1 cellular context compared by ENCODE assay signal in genomic region chr2:187509667-187510417, GRCh38.
A peak's percentile ranks its signal among the peaks of the same experiment; 100 is the strongest.
TF ChIP-seq lines count a peak whose summit lies in the region.

No MANE protein-coding gene starts in this region.

TF ChIP-seq in HepG2, 621 proteins besides CTCF, POLR2A, EP300 and RAD21 (continued from another document and continues in another):
- TF ChIP-seq ZNF281 (CRISPR knock-in tag; IDR thresholded peaks at IDR 0.05; ENCODE audit: borderline replicate concordance): peak; percentile 77; the same call in 1 of the 2 replicates
- no peak for TF ChIP-seq ATM (IDR thresholded peaks at IDR 0.05; ENCODE audit: borderline replicate concordance)
- no peak for TF ChIP-seq AFF4 (CRISPR knock-in tag; IDR thresholded peaks at IDR 0.05)
- peak; percentile 36; the same call in 1 of the 2 replicates for TF ChIP-seq ZNF770 (CRISPR knock-in tag; IDR thresholded peaks at IDR 0.05)
- TF ChIP-seq GZF1 (CRISPR knock-in tag; IDR thresholded peaks at IDR 0.05): peak; percentile 69; the same call in 1 of the 2 replicates
- TF ChIP-seq IRF2 (CRISPR knock-in tag; IDR thresholded peaks at IDR 0.05): peak; percentile 94
- no peak for TF ChIP-seq USF2 (IDR thresholded peaks at IDR 0.05; ENCODE audit: low read depth, low read length)
- no peak for TF ChIP-seq USF2 (CRISPR knock-in tag; IDR thresholded peaks at IDR 0.05; ENCODE audit: borderline replicate concordance)
- TF ChIP-seq PAF1 (CRISPR knock-in tag; IDR thresholded peaks at IDR 0.05): no peak
- TF ChIP-seq XBP1 (CRISPR knock-in tag; IDR thresholded peaks at IDR 0.05): no peak
- TF ChIP-seq SSRP1 (CRISPR knock-in tag; IDR thresholded peaks at IDR 0.05): peak; percentile 62; the same call in 1 of the 2 replicates
- no peak for TF ChIP-seq ZNF343 (CRISPR knock-in tag; IDR thresholded peaks at IDR 0.05)
- TF ChIP-seq ISL2 (CRISPR knock-in tag; IDR thresholded peaks at IDR 0.05): peak; percentile 100
- TF ChIP-seq WIZ (CRISPR knock-in tag; IDR thresholded peaks at IDR 0.05): no peak
- no peak for TF ChIP-seq MATR3 (CRISPR knock-in tag; IDR thresholded peaks at IDR 0.05)
- peak; percentile 86 for TF ChIP-seq ZMYM4 (CRISPR knock-in tag; IDR thresholded peaks at IDR 0.05)
- TF ChIP-seq RARA (CRISPR knock-in tag; IDR thresholded peaks at IDR 0.05): peak; percentile 93
- TF ChIP-seq ZNF180 (CRISPR knock-in tag; IDR thresholded peaks at IDR 0.05; ENCODE audit: borderline replicate concordance, low read depth): no peak
- no peak for TF ChIP-seq AKNA (CRISPR knock-in tag; IDR thresholded peaks at IDR 0.05; ENCODE audit: borderline replicate concordance)
- TF ChIP-seq ZFP36L1 (CRISPR knock-in tag; IDR thresholded peaks at IDR 0.05): peak; percentile 26; the same call in 1 of the 2 replicates
- peak; percentile 67 for TF ChIP-seq ZNF781 (CRISPR knock-in tag; IDR thresholded peaks at IDR 0.05; ENCODE audit: borderline replicate concordance, not compliant biosample characterization)
- TF ChIP-seq E2F5 (CRISPR knock-in tag; conservative IDR thresholded peaks at IDR 0.05): no peak
- no peak for TF ChIP-seq KDM5A (IDR thresholded peaks at IDR 0.05; ENCODE audit: borderline replicate concordance, low read length)
- TF ChIP-seq EEA1 (CRISPR knock-in tag; IDR thresholded peaks at IDR 0.05; ENCODE audit: borderline replicate concordance): no peak
- no peak for TF ChIP-seq ZNF484 (CRISPR knock-in tag; IDR thresholded peaks at IDR 0.05; ENCODE audit: borderline replicate concordance, low read depth)
- TF ChIP-seq ZNF766 (CRISPR knock-in tag; IDR thresholded peaks at IDR 0.05; ENCODE audit: borderline replicate concordance): no peak
- no peak for TF ChIP-seq ZNF615 (CRISPR knock-in tag; IDR thresholded peaks at IDR 0.05; ENCODE audit: borderline replicate concordance)
- no peak for TF ChIP-seq BATF2 (CRISPR knock-in tag; IDR thresholded peaks at IDR 0.05)
- peak; percentile 90; the same call in 1 of the 2 replicates for TF ChIP-seq SALL1 (CRISPR knock-in tag; IDR thresholded peaks at IDR 0.05)
- TF ChIP-seq PHF21A (CRISPR knock-in tag; IDR thresholded peaks at IDR 0.05): peak; percentile 94
- no peak for TF ChIP-seq ZNF891 (CRISPR knock-in tag; IDR thresholded peaks at IDR 0.05)
- peak; percentile 95; the same call in 1 of the 2 replicates for TF ChIP-seq MIER3 (CRISPR knock-in tag; IDR thresholded peaks at IDR 0.05; ENCODE audit: borderline replicate concordance)
- no peak for TF ChIP-seq ZNF383 (CRISPR knock-in tag; IDR thresholded peaks at IDR 0.05; ENCODE audit: borderline replicate concordance)
- TF ChIP-seq PRDM10 (CRISPR knock-in tag; IDR thresholded peaks at IDR 0.05; ENCODE audit: low read depth): no peak; the same call in 1 of the 2 replicates
- no peak for TF ChIP-seq KAT2B (IDR thresholded peaks at IDR 0.05; ENCODE audit: borderline replicate concordance, low read depth, low read length)
- TF ChIP-seq SP4 (CRISPR knock-in tag; IDR thresholded peaks at IDR 0.05): no peak
- peak; percentile 63; the same call in 1 of the 2 replicates for TF ChIP-seq RELA (CRISPR knock-in tag; IDR thresholded peaks at IDR 0.05)
- peak; percentile 98; the same call in 1 of the 2 replicates for TF ChIP-seq NFKBIZ (CRISPR knock-in tag; IDR thresholded peaks at IDR 0.05)
- no peak for TF ChIP-seq SRSF1 (optimal IDR thresholded peaks at IDR 0.05; ENCODE audit: low read depth, low read length)
- no peak for TF ChIP-seq ZNF260 (CRISPR knock-in tag; IDR thresholded peaks at IDR 0.05; ENCODE audit: borderline replicate concordance, low read depth)
